In genomic region chr1:17250601-17251000, GRCh38 we compare ENCODE assay signal across 11 cellular contexts. TPM values are rescaled to one million over a fixed set of nuclear protein-coding genes. Genes with fewer than 3 reads are reported as not detected.
A peak's percentile ranks its signal among the peaks of the same experiment; 100 is the strongest.
DNase-seq lines count a peak whose midpoint lies in the region; ATAC-seq, FAIRE-seq and TF ChIP-seq lines count a peak whose summit lies in the region.
"Had no signal": no experiment of that assay in that cellular context is flagged by ENCODE, and none has a peak within 500 bp of the region (broad histone marks: within the 10 kb centered on the region; RNA-seq: fewer than 3 reads in every experiment).

No MANE protein-coding gene starts in this region.

- no peaks in the 10 kb centered on the region for H3K79me1 ChIP-seq in H1 (ENCODE audit: low read depth, low read length)

- H4K91ac ChIP-seq in H1 (replicated peaks; ENCODE audit: insufficient read length, low read length), result no peak overlapping the region

- no peak overlapping the region for H2BK12ac ChIP-seq in H1 (ENCODE audit: low read depth, low read length)

- H3K4me1 ChIP-seq in HCT116 (ENCODE audit: control insufficient read depth in 1 of 2, insufficient read depth in 2 of 2, low read length in 2 of 2), result peaks cover 34 to 57% of the 10 kb centered on the region in 2 experiments
- H3K4me1 ChIP-seq in H1 (replicated peaks in 1 of 4; ENCODE audit: control insufficient read depth in 3 of 4, insufficient read depth in 4 of 4, low read length in 3 of 4), result peaks cover 0 to 7% (median under 1%) of the 10 kb centered on the region in 4 experiments; a peak in 2 of 7 replicates
- H3K4me1 ChIP-seq in small intestine (ENCODE audit: control insufficient read depth in 2 of 2, insufficient read depth in 1 of 2, low read depth in 1 of 2, low read length in 1 of 2), result no peaks in the 10 kb centered on the region

- H3K36me3 ChIP-seq in HCT116 (ENCODE audit: control insufficient read depth in 1 of 2, insufficient read depth in 2 of 2, low read length in 2 of 2), result no peaks in the 10 kb centered on the region
- no peaks in the 10 kb centered on the region for H3K36me3 ChIP-seq in H1 (ENCODE audit: control insufficient read depth in 2 of 4, insufficient read depth in 4 of 4, low read length in 3 of 4)
- no peaks in the 10 kb centered on the region for H3K36me3 ChIP-seq in small intestine (ENCODE audit: control insufficient read depth in 2 of 2, insufficient read depth in 2 of 2, low read length in 2 of 2)

- H3K14ac ChIP-seq in H1 (ENCODE audit: insufficient read length), result no peak overlapping the region

- TF ChIP-seq CTCF in HCT116 (IDR thresholded peaks at IDR 0.05 in 2 of 3, conservative IDR thresholded peaks at IDR 0.05 in 1 of 3; ENCODE audit: borderline replicate concordance in 1 of 3, insufficient read depth in 1 of 3, low read depth in 2 of 3, low read length in 2 of 3) (no peak), H1 (IDR thresholded peaks at IDR 0.05; ENCODE audit: control extremely low read depth in 1 of 3, insufficient read depth in 1 of 3, low read depth in 1 of 3, low read length in 3 of 3) (no peak)

- no peak overlapping the region for H4K5ac ChIP-seq in H1 (ENCODE audit: insufficient read length, low read depth, low read length)

- H3K79me2 ChIP-seq in HCT116 (ENCODE audit: insufficient read depth, low read length) (no peaks in the 10 kb centered on the region), H1 (ENCODE audit: control insufficient read depth in 1 of 2, insufficient read depth in 2 of 2, low read length in 2 of 2) (no peaks in the 10 kb centered on the region)

- H3K23me2 ChIP-seq in H1 (ENCODE audit: low read depth, low read length), result no peaks in the 10 kb centered on the region

- POLR2A ChIA-PET in HCT116 (lab: Charles Lee), result interaction anchor here (1.1 kb wide), 1 partner anchor 55 kb away, joined by 7 read pairs; no protein-coding TSS in a partner anchor
- POLR2A ChIA-PET in H1 (lab: Charles Lee; ENCODE audit: partially characterized antibody), result interaction anchor here (0.8 kb wide), 1 partner anchor 9 kb away, joined by 3 read pairs; no protein-coding TSS in a partner anchor

- BruUV-seq in HCT116 (replicated peaks; lab: Mats Ljungman, UMichigan), result no TSS peak

- 0 out of 2 replicates have a peak overlapping the region, but pooled peaks have one; percentile 48 for H2BK20ac ChIP-seq in H1 (ENCODE audit: low read length)

- CTCF ChIA-PET in HCT116 (lab: Charles Lee) (interaction anchor here (0.7 to 2.6 kb wide), 4 partner anchors 9 to 126 kb away, joined by 3 to 10 read pairs (median 4); no protein-coding TSS in a partner anchor), H1 (lab: Charles Lee; ENCODE audit: partially characterized antibody) (interaction anchor here (0.8 to 2.9 kb wide), 6 partner anchors 10 to 180 kb away, joined by 3 to 11 read pairs (median 4); no protein-coding TSS in a partner anchor)

- no peak for TF ChIP-seq RAD21 in HCT116 (IDR thresholded peaks at IDR 0.05; ENCODE audit: low read depth)
- TF ChIP-seq RAD21 in H1 (IDR thresholded peaks at IDR 0.05 in 1 of 2, conservative IDR thresholded peaks at IDR 0.05 in 1 of 2; ENCODE audit: low read depth in 2 of 2, low read length in 2 of 2), result no peak

- DNase-seq in HCT116 (ENCODE audit: low read depth, low spot score) (no peak), NCI-H69 (lab: John Stamatoyannopoulos, UW) (peak; percentile 68), H1 (ENCODE audit: low read depth in 1 of 2, low spot score in 2 of 2) (no peak), small intestine (peak; percentile 91), islet precursor cell (no peak), hepatic stellate cell (ENCODE audit: low spot score) (no peak)
- DNase-seq: activated CD8-positive, alpha-beta memory T cell treated with anti-CD3 and anti-CD28 coated beads for 24 hours; NCI-H1092 treated with DMSO at 0.1 percent for 48 hours had no signal

- H2BK120ac ChIP-seq in H1 (replicated peaks; ENCODE audit: low read depth, low read length), result no peak overlapping the region

- H2AFZ ChIP-seq in HCT116 (ENCODE audit: low read depth, low read length, poor library complexity, severe bottlenecking) (no peak overlapping the region), H1 (ENCODE audit: low read length) (no peak overlapping the region)

- no peak overlapping the region for H3K23ac ChIP-seq in H1 (ENCODE audit: insufficient read length)

- peak overlapping the region; percentile 62 for H3K4me2 ChIP-seq in HCT116 (ENCODE audit: low read length)
- H3K4me2 ChIP-seq in H1 (ENCODE audit: insufficient read depth in 1 of 2, low read depth in 2 of 2, low read length in 2 of 2), result no peak overlapping the region

- H2AK5ac ChIP-seq in H1 (ENCODE audit: low read depth, low read length), result no peak overlapping the region

- no peak for FAIRE-seq in H1 (lab: Jason Lieb, UNC)
- no peak for FAIRE-seq in small intestine (lab: Jason Lieb, UNC)

- H3K9me2 ChIP-seq in HCT116 (ENCODE audit: insufficient read depth), result no peaks in the 10 kb centered on the region

- WGBS in H1 (ENCODE audit: extremely low coverage in 1 of 2, insufficient coverage in 1 of 2, insufficient read length in 1 of 2, insufficient replicate concordance in 2 of 2, low coverage in 1 of 2, low lambda C conversion rate in 2 of 2, missing lambda C conversion rate in 1 of 2), 2 experiments, result 90% methylated on average over 6 of the region's 7 CpGs; no CpG with 5 or more reads in 1 of the 2 experiments
- 2 to 27% (median 11%) methylated on average over 7 of the region's 7 CpGs for WGBS in small intestine, 3 donors

- RAD21 ChIA-PET in HCT116 (lab: Charles Lee; ENCODE audit: low non-redundant PET in 1 of 2, low total read pairs in 2 of 2, uncharacterized antibody in 2 of 2, unreplicated experiment in 2 of 2), result interaction anchor here in 1 of 2 experiments (1.0 kb wide), 1 partner anchor 9 kb away, joined by 3 read pairs; no protein-coding TSS in a partner anchor

- peak; percentile 82 for ATAC-seq in HCT116
- ATAC-seq in HG03108 (IDR thresholded peaks at IDR 0.05; ENCODE audit: unreplicated experiment), result no peak

- intact Hi-C loops in HCT116 (cut with micrococcal nuclease), result no loop called here

- H2BK15ac ChIP-seq in H1 (ENCODE audit: low read length), result no peak overlapping the region

- no peak overlapping the region for H3K56ac ChIP-seq in H1 (replicated peaks; ENCODE audit: insufficient read length, low read depth, low read length)

- H3K4me3 ChIP-seq in HCT116 (replicated peaks in 1 of 2; ENCODE audit: low read depth in 1 of 2, low read length in 2 of 2) (0 out of 4 replicates have a peak overlapping the region, but pooled peaks of 1 of the 2 experiments have one; percentile 2), H1 (ENCODE audit: extremely low read depth in 1 of 4, insufficient read depth in 2 of 4, low read depth in 3 of 4, low read length in 4 of 4) (no peak overlapping the region), small intestine (ENCODE audit: low read depth in 1 of 2, low read length in 2 of 2) (no peak overlapping the region)
- H3K4me3 ChIP-seq: coronary artery had no signal

- TF ChIP-seq POLR2A in HCT116 (IDR thresholded peaks at IDR 0.05; ENCODE audit: borderline replicate concordance, extremely low read depth, insufficient read depth, insufficient read length), result no peak
- no peak for TF ChIP-seq POLR2A in H1 (IDR thresholded peaks at IDR 0.05; ENCODE audit: control extremely low read depth in 1 of 2, low read depth in 2 of 2, low read length in 2 of 2)

- peak overlapping the region; percentile 12; the same call in 1 of the 2 replicates for H3K27ac ChIP-seq in HCT116 (ENCODE audit: low read depth, low read length)
- no peak overlapping the region for H3K27ac ChIP-seq in H1 (ENCODE audit: low read depth, low read length)
- no peak overlapping the region for H3K27ac ChIP-seq in small intestine (ENCODE audit: low read depth in 1 of 2, low read length in 1 of 2)
- H3K27ac ChIP-seq: coronary artery, HL-60 had no signal

- H4K20me1 ChIP-seq in HCT116 (ENCODE audit: insufficient read depth) (no peaks in the 10 kb centered on the region), H1 (replicated peaks in 1 of 2; ENCODE audit: control insufficient read depth in 1 of 2, insufficient read depth in 2 of 2, low read length in 2 of 2) (no peaks in the 10 kb centered on the region)

- H3K9me3 ChIP-seq in HCT116 (ENCODE audit: control insufficient read depth in 1 of 2, insufficient read depth in 1 of 2, low read depth in 1 of 2, low read length in 2 of 2) (no peaks in the 10 kb centered on the region), H1 (ENCODE audit: insufficient read depth in 2 of 2, low read depth in 1 of 2, low read length in 1 of 2) (no peaks in the 10 kb centered on the region), small intestine (ENCODE audit: control insufficient read depth, low read depth) (no peaks in the 10 kb centered on the region)

- no peak overlapping the region for H4K8ac ChIP-seq in H1 (ENCODE audit: extremely low read depth, insufficient read depth, low read length)

- H3K9ac ChIP-seq in HCT116 (ENCODE audit: low read length) (0 out of 2 replicates have a peak overlapping the region, but pooled peaks have one; percentile 22), H1 (replicated peaks in 1 of 4; ENCODE audit: extremely low read depth in 1 of 4, low read depth in 3 of 4, low read length in 3 of 4) (no peak overlapping the region)

- H3K27me3 ChIP-seq in HCT116 (ENCODE audit: insufficient read depth, low read length) (no peaks in the 10 kb centered on the region; the same call in 1 of the 2 replicates), H1 (replicated peaks in 1 of 4; ENCODE audit: control insufficient read depth in 3 of 4, extremely low read depth in 1 of 4, insufficient read depth in 3 of 4, low read length in 3 of 4) (no peaks in the 10 kb centered on the region), small intestine (ENCODE audit: control insufficient read depth in 2 of 2, insufficient read depth in 2 of 2, low read length in 2 of 2) (peaks cover 0 to 2% of the 10 kb centered on the region in 2 donors)

- no peak overlapping the region for H3K4ac ChIP-seq in H1 (replicated peaks; ENCODE audit: insufficient read length, low read depth, low read length)

- no peak overlapping the region for H3K18ac ChIP-seq in H1 (ENCODE audit: extremely low read depth, low read length)

- TF ChIP-seq EP300 in H1 (IDR thresholded peaks at IDR 0.05; ENCODE audit: borderline replicate concordance in 1 of 2, low read depth in 2 of 2, low read length in 2 of 2), result no peak

- H2BK5ac ChIP-seq in H1 (ENCODE audit: low read depth, low read length), result no peak overlapping the region

RNA-seq across cellular contexts. Expression of gene PADI3, which starts 1.7 kb away (rescaled TPM):
- 0.93 TPM for total RNA-seq in HCT116 (2021; ENCODE audit: unreplicated experiment)
- 0.52 and 1.3 TPM in 2 replicates for polyA plus RNA-seq in HCT116 (2012)
- total RNA-seq in H1 (2021; fragmentation: NEBNext Ultra II Directional; extraction: Animal tissue kit (Norgen Biotek cat#: 25700)), result 0.37 and 0.44 TPM in 2 replicates
- polyA plus RNA-seq in H1 (2011; rRNA removed) (0.94 and 1.9 TPM in 2 replicates), small intestine (under 1 TPM in 1 of 3 donors, not detected in 2; 0.04 TPM)
- polyA plus RNA-seq in H1 (2011; cell fraction: cytosol; rRNA removed), result 1.6 TPM
- 3.4 TPM for polyA plus RNA-seq in H1 (2011; cell fraction: nucleus; rRNA removed)
- 0.35 to 0.85 TPM (median 0.64 TPM) in 4 replicates for polyA plus RNA-seq in H1 (2012, experiment 1 of 2)
- 0.33 TPM for polyA plus RNA-seq in H1 (2012, experiment 2 of 2)
- polyA plus RNA-seq in H1 (2013, experiment 1 of 2), result 0.59 TPM
- polyA plus RNA-seq in H1 (2013, experiment 2 of 2), result 0.35 TPM
- polyA minus RNA-seq in H1 (2011; rRNA and poly(A)+ RNA removed), result 1.3 and 1.7 TPM in 2 replicates
- polyA minus RNA-seq in H1 (2011; cell fraction: cytosol; rRNA and poly(A)+ RNA removed), result 0.81 TPM
- 1.6 TPM for polyA minus RNA-seq in H1 (2011; cell fraction: nucleus; rRNA and poly(A)+ RNA removed)

RNA-seq across cellular contexts. Expression of gene PADI1, which starts 45.7 kb away (rescaled TPM):
- 0.37 TPM for total RNA-seq in HCT116 (2021; ENCODE audit: unreplicated experiment)
- 0.05 and 0.08 TPM in 2 replicates for polyA plus RNA-seq in HCT116 (2012)
- total RNA-seq in H1 (2021; fragmentation: NEBNext Ultra II Directional; extraction: Animal tissue kit (Norgen Biotek cat#: 25700)), result 0.30 and 0.33 TPM in 2 replicates
- polyA plus RNA-seq in H1 (2011; rRNA removed), result 0.20 and 0.38 TPM in 2 replicates
- polyA plus RNA-seq in H1 (2011; cell fraction: cytosol; rRNA removed), result 0.22 TPM
- 0.40 TPM for polyA plus RNA-seq in H1 (2011; cell fraction: nucleus; rRNA removed)
- polyA plus RNA-seq in H1 (2012, experiment 1 of 2), result 0.20 to 0.45 TPM (median 0.29 TPM) in 4 replicates
- polyA plus RNA-seq in H1 (2012, experiment 2 of 2), result 0.24 TPM
- polyA plus RNA-seq in H1 (2013, experiment 1 of 2), result 0.41 TPM
- 0.31 TPM for polyA plus RNA-seq in H1 (2013, experiment 2 of 2)
- 0.20 and 0.35 TPM in 2 replicates for polyA minus RNA-seq in H1 (2011; rRNA and poly(A)+ RNA removed)
- not detected for polyA minus RNA-seq in H1 (2011; cell fraction: cytosol; rRNA and poly(A)+ RNA removed)
- polyA minus RNA-seq in H1 (2011; cell fraction: nucleus; rRNA and poly(A)+ RNA removed), result not detected
- under 1 TPM in 2 of 3 donors, not detected in 1; 0.10 to 0.27 TPM for polyA plus RNA-seq in small intestine

RNA-seq across cellular contexts. Expression of gene PADI4, which starts 57.4 kb away (rescaled TPM):
- 0.44 TPM for total RNA-seq in HCT116 (2021; ENCODE audit: unreplicated experiment)
- polyA plus RNA-seq in HCT116 (2012), result 0.17 and 0.20 TPM in 2 replicates
- total RNA-seq in H1 (2021; fragmentation: NEBNext Ultra II Directional; extraction: Animal tissue kit (Norgen Biotek cat#: 25700)), result not detected in 2 replicates
- polyA plus RNA-seq in H1 (2011; rRNA removed) (0.17 and 0.29 TPM in 2 replicates), small intestine (under 1 TPM in 1 of 3 donors, not detected in 2; 0.03 TPM)
- 0.18 TPM for polyA plus RNA-seq in H1 (2011; cell fraction: cytosol; rRNA removed)
- 0.11 TPM for polyA plus RNA-seq in H1 (2011; cell fraction: nucleus; rRNA removed)
- polyA plus RNA-seq in H1 (2012, experiment 1 of 2), result 0.06 to 0.25 TPM (median 0.20 TPM) in 3 of 4 replicates, not detected in the other
- 0.07 TPM for polyA plus RNA-seq in H1 (2012, experiment 2 of 2)
- 0.39 TPM for polyA plus RNA-seq in H1 (2013, experiment 1 of 2)
- polyA plus RNA-seq in H1 (2013, experiment 2 of 2), result 0.29 TPM
- polyA minus RNA-seq in H1 (2011; rRNA and poly(A)+ RNA removed), result 0.41 TPM in 1 of 2 replicates, not detected in the other
- not detected for polyA minus RNA-seq in H1 (2011; cell fraction: cytosol; rRNA and poly(A)+ RNA removed)
- polyA minus RNA-seq in H1 (2011; cell fraction: nucleus; rRNA and poly(A)+ RNA removed), result not detected

Comparison
In these comparisons a context has a peak if more than half of its experiments do, and no peak if none do; other contexts are left out.
1. DNase-seq: peak in NCI-H69 (single experiment) and small intestine (single experiment); none in HCT116 (single experiment), H1 (0 of 2), islet precursor cell (single experiment) and hepatic stellate cell (single experiment).
2. Of the 16 proteins assayed by ChIP-seq in both H1 and HCT116: peak only in H1: none; only in HCT116: EGR1, FOSL1, JUND, MAX, POLR2AphosphoS5 and SP1; in both: none; in neither: 10.